ENCODE assay signal across 22 cellular contexts in the genomic region with DNA sequence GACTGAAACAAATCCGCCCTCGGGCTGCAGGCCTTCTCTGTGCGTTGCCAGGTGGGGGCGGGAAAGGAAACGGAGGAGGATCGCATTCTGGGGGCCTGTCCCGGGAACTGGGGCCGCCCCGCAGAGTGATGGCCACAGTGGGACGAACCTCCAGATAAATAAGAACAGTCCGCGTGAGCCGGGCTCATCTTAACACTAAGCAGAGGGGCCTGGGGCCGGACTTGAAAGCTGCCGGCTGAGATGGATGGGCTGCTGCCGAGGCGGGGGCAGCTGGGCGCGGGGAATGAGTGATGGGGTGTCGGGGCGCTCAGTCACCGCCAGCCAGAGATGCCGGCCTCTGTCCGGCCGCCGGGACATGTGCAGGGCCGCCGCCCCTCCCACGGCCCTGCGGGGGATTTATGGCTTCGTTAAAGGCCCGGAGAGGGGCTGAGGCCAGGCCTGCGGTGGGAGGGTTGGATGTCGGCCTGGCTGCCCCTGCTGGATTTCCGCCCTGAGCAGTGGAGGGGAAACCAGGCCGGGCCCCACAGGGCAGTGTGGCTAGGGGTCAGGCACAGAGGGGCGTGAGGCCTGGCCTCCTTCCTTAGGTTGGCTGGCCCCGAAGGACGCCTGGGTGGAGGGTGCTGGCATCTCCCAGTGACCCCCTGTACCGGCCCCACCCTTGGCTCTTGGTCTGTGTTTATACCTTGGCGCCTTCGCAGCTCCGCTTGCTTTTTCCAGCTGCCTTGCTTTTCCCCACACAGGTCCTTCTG. TPM values are rescaled to one million over a fixed set of nuclear protein-coding genes. Genes with fewer than 3 reads are reported as not detected.
DNase-seq lines count a peak whose midpoint lies in the region; ATAC-seq and TF ChIP-seq lines count a peak whose summit lies in the region.
"Had no signal": no experiment of that assay in that cellular context is flagged by ENCODE, and none has a peak within 500 bp of the region (broad histone marks: within the 10 kb centered on the region; RNA-seq: fewer than 3 reads in every experiment).

No MANE protein-coding gene starts in this region.

- H3K9me3 ChIP-seq in left ventricle myocardium inferior (replicated peaks), result no peaks in the 10 kb centered on the region
- H3K9me3 ChIP-seq in tibial nerve, result no peaks in the 10 kb centered on the region
- H3K9me3 ChIP-seq in CD4-positive, alpha-beta memory T cell (ENCODE audit: control insufficient read depth in 1 of 2, low read length in 2 of 2), result no peaks in the 10 kb centered on the region
- H3K9me3 ChIP-seq: HAP-1, transverse colon had no signal

- H3K4me1 ChIP-seq in left ventricle myocardium inferior (peaks cover 25% of the 10 kb centered on the region), tibial nerve (peaks cover 0 to 27% (median 0%) of the 10 kb centered on the region in 4 donors)
- no peaks in the 10 kb centered on the region for H3K4me1 ChIP-seq in CD4-positive, alpha-beta memory T cell (ENCODE audit: insufficient read depth, low read length)
- H3K4me1 ChIP-seq: HAP-1 had no signal

- no peak for TF ChIP-seq EP300 in tibial nerve (IDR thresholded peaks at IDR 0.05)

- peaks cover 11% of the 10 kb centered on the region for H3K4me1 Mint-ChIP-seq in WTC11
- H3K4me1 Mint-ChIP-seq in nephron progenitor cell, result peaks cover 86% of the 10 kb centered on the region
- H3K4me1 Mint-ChIP-seq in CD4-positive, alpha-beta memory T cell, result peaks cover 0 to 7% (median 1%) of the 10 kb centered on the region in 4 donors

- intact Hi-C loops in left ventricle myocardium inferior (cut with micrococcal nuclease), result no loop called here
- intact Hi-C loops in CD4-positive, alpha-beta memory T cell (cut with micrococcal nuclease), result no loop called here

- H3K27me3 ChIP-seq in left ventricle myocardium inferior (ENCODE audit: low read depth), result peaks cover 4% of the 10 kb centered on the region
- peaks cover 0 to 8% of the 10 kb centered on the region in 2 donors for H3K27me3 ChIP-seq in tibial nerve
- H3K27me3 ChIP-seq in CD4-positive, alpha-beta memory T cell (ENCODE audit: insufficient read depth, low read length), result no peaks in the 10 kb centered on the region
- H3K27me3 ChIP-seq: transverse colon had no signal

- no peaks in the 10 kb centered on the region for H3K9me3 Mint-ChIP-seq in WTC11
- H3K9me3 Mint-ChIP-seq in nephron progenitor cell, result no peaks in the 10 kb centered on the region
- no peaks in the 10 kb centered on the region for H3K9me3 Mint-ChIP-seq in CD4-positive, alpha-beta memory T cell
- H3K9me3 Mint-ChIP-seq: activated CD4-positive, alpha-beta T cell treated with anti-CD3 and anti-CD28 coated beads, Interleukin-2, amount 10 ng/mL, durations not matched to agents 7 days and 5 days; dendritic cell treated with granulocyte-macrophage colony-stimulating factor and Interleukin-4, amounts not matched to agents 40 ng/mL and 50 ng/mL, for 4 days; stimulated activated naive B cell treated with anti-CD40 and anti-IgM and Interleukin-4, amounts not matched to agents 10 μg/mL and 1 μg/mL and 100 μg/mL, for 72 hours had no signal

- H3K27ac ChIP-seq in left ventricle myocardium inferior (replicated peaks) (peak overlapping the region; percentile 60), tibial nerve (peak overlapping the region in 2 of 4 donors; percentile 38 to 60)
- H3K27ac ChIP-seq in CD4-positive, alpha-beta memory T cell (ENCODE audit: low read depth, low read length), result no peak overlapping the region
- H3K27ac ChIP-seq: PC-9 had no signal

- H3K27me3 Mint-ChIP-seq in WTC11 (ENCODE audit: low read depth) (peaks cover 4% of the 10 kb centered on the region; the same call in 1 of the 2 replicates), nephron progenitor cell (ENCODE audit: low read depth, poor library complexity) (peaks cover 24% of the 10 kb centered on the region)
- peaks cover 9 to 29% of the 10 kb centered on the region in 2 donors for H3K27me3 Mint-ChIP-seq in CD4-positive, alpha-beta memory T cell

- TF ChIP-seq CTCF in WTC11 (IDR thresholded peaks at IDR 0.05), result no peak
- TF ChIP-seq CTCF in left ventricle myocardium inferior (IDR thresholded peaks at IDR 0.05; ENCODE audit: borderline replicate concordance), result no peak
- TF ChIP-seq CTCF in nephron progenitor cell (IDR thresholded peaks at IDR 0.05), result no peak
- no peak for TF ChIP-seq CTCF in tibial nerve (IDR thresholded peaks at IDR 0.05)

- POLR2A ChIA-PET in WTC11 (lab: Charles Lee), result no interaction called here
- POLR2A ChIA-PET in CD4-positive, alpha-beta memory T cell (lab: Charles Lee; ENCODE audit: partially characterized antibody), result no interaction called here

- 24 to 36% methylated on average over 32 to 43 of the region's 43 CpGs for WGBS in tibial nerve, 2 donors

- no peak overlapping the region for H3K27ac Mint-ChIP-seq in WTC11
- H3K27ac Mint-ChIP-seq in nephron progenitor cell, result peak overlapping the region; percentile 86
- H3K27ac Mint-ChIP-seq in CD4-positive, alpha-beta memory T cell, result no peak overlapping the region
- H3K27ac Mint-ChIP-seq: activated CD4-positive, alpha-beta T cell treated with anti-CD3 and anti-CD28 coated beads, Interleukin-2, amount 10 ng/mL, durations not matched to agents 7 days and 5 days; dendritic cell treated with granulocyte-macrophage colony-stimulating factor and Interleukin-4, amounts not matched to agents 40 ng/mL and 50 ng/mL, for 4 days; stimulated activated naive B cell treated with anti-CD40 and anti-IgM and Interleukin-4, amounts not matched to agents 10 μg/mL and 1 μg/mL and 100 μg/mL, for 72 hours had no signal

- CTCF ChIA-PET in WTC11 (lab: Charles Lee), result no interaction called here
- CTCF ChIA-PET in CD4-positive, alpha-beta memory T cell (lab: Charles Lee; ENCODE audit: partially characterized antibody), result no interaction called here

- H3K4me3 ChIP-seq in left ventricle myocardium inferior (peak overlapping the region; percentile 37), tibial nerve (no peak overlapping the region)
- H3K4me3 ChIP-seq in CD4-positive, alpha-beta memory T cell (ENCODE audit: low read length in 2 of 2), result no peak overlapping the region
- H3K4me3 ChIP-seq: HAP-1, PC-9, transverse colon had no signal

- H3K4me3 Mint-ChIP-seq in WTC11 (no peak overlapping the region), nephron progenitor cell (no peak overlapping the region)
- H3K4me3 Mint-ChIP-seq in CD4-positive, alpha-beta memory T cell, result no peak overlapping the region
- H3K4me3 Mint-ChIP-seq: activated CD4-positive, alpha-beta T cell treated with anti-CD3 and anti-CD28 coated beads, Interleukin-2, amount 10 ng/mL, durations not matched to agents 7 days and 5 days; dendritic cell treated with granulocyte-macrophage colony-stimulating factor and Interleukin-4, amounts not matched to agents 40 ng/mL and 50 ng/mL, for 4 days; stimulated activated naive B cell treated with anti-CD40 and anti-IgM and Interleukin-4, amounts not matched to agents 10 μg/mL and 1 μg/mL and 100 μg/mL, for 72 hours had no signal

- TF ChIP-seq POLR2A in tibial nerve (IDR thresholded peaks at IDR 0.05), result no peak

- DNase-seq in WTC11 (ENCODE audit: low spot score), result no peak
- DNase-seq in left ventricle myocardium inferior, result peak; percentile 35
- peak; percentile 90 for DNase-seq in nephron progenitor cell
- peak; percentile 17 to 28 for DNase-seq in tibial nerve (ENCODE audit: low spot score in 2 of 2)
- no peak for DNase-seq in CD4-positive, alpha-beta memory T cell
- DNase-seq in activated T-cell treated with anti-CD3 and anti-CD28 coated beads for 4 hours, result no peak
- DNase-seq in cerebellum (ENCODE audit: low spot score), result no peak
- DNase-seq: activated CD4-positive, alpha-beta T cell treated with anti-CD3 and anti-CD28 coated beads, Interleukin-2, amount 10 ng/mL, durations not matched to agents 7 days and 5 days; activated CD8-positive, alpha-beta memory T cell treated with anti-CD3 and anti-CD28 coated beads, Interleukin-2, amount 50 U/mL, for 48 hours; activated effector memory CD4-positive, alpha-beta T cell treated with Interleukin-2 at 50 U/mL for 16 hours; Karpas-422; NCI-H1092; NCI-H2029 treated with DMSO at 0.1 percent for 48 hours; NCI-H345; occipital lobe; PC-9; stimulated activated naive B cell treated with anti-CD40 and anti-IgM and Interleukin-4, amounts not matched to agents 10 μg/mL and 1 μg/mL and 100 μg/mL, for 72 hours; T-helper 2 cell; transverse colon had no signal

- ATAC-seq in WTC11 (peak; percentile 38), GM18868 (IDR thresholded peaks at IDR 0.05; ENCODE audit: unreplicated experiment) (no peak)
- ATAC-seq: stimulated activated naive B cell treated with anti-CD40 and anti-IgM and Interleukin-4, amounts not matched to agents 10 μg/mL and 1 μg/mL and 100 μg/mL, for 72 hours had no signal

- H3K36me3 Mint-ChIP-seq in WTC11 (no peaks in the 10 kb centered on the region), nephron progenitor cell (ENCODE audit: low read depth) (no peaks in the 10 kb centered on the region)
- no peaks in the 10 kb centered on the region for H3K36me3 Mint-ChIP-seq in CD4-positive, alpha-beta memory T cell
- H3K36me3 Mint-ChIP-seq: stimulated activated naive B cell treated with anti-CD40 and anti-IgM and Interleukin-4, amounts not matched to agents 10 μg/mL and 1 μg/mL and 100 μg/mL, for 72 hours had no signal

- no peaks in the 10 kb centered on the region for H3K36me3 ChIP-seq in left ventricle myocardium inferior
- H3K36me3 ChIP-seq in tibial nerve, result no peaks in the 10 kb centered on the region
- H3K36me3 ChIP-seq in CD4-positive, alpha-beta memory T cell (ENCODE audit: insufficient read depth, low read length), result no peaks in the 10 kb centered on the region
- H3K36me3 ChIP-seq: HAP-1, transverse colon had no signal

TF ChIP-seq in WTC11, 78 proteins besides CTCF, POLR2A, EP300 and RAD21 (continues in another document):
- TF ChIP-seq, protein P1, sequence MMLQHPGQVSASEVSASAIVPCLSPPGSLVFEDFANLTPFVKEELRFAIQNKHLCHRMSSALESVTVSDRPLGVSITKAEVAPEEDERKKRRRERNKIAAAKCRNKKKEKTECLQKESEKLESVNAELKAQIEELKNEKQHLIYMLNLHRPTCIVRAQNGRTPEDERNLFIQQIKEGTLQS (CRISPR knock-in tag; conservative IDR thresholded peaks at IDR 0.05), result no peak
- TF ChIP-seq, protein P2, sequence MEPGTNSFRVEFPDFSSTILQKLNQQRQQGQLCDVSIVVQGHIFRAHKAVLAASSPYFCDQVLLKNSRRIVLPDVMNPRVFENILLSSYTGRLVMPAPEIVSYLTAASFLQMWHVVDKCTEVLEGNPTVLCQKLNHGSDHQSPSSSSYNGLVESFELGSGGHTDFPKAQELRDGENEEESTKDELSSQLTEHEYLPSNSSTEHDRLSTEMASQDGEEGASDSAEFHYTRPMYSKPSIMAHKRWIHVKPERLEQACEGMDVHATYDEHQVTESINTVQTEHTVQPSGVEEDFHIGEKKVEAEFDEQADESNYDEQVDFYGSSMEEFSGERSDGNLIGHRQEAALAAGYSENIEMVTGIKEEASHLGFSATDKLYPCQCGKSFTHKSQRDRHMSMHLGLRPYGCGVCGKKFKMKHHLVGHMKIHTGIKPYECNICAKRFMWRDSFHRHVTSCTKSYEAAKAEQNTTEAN (CRISPR knock-in tag; IDR thresholded peaks at IDR 0.05), result no peak

RNA-seq across cellular contexts. Expression of a gene that starts 45.3 kb away (rescaled TPM):
- total RNA-seq in WTC11 (2021) (15.5 to 19.8 TPM (median 19.3 TPM) in 3 replicates), left ventricle myocardium inferior (49.6 TPM), tibial nerve (10 to 100 TPM; 27.9 to 49.4 (median 43.4) TPM), cerebellum (6.4 TPM)
- total RNA-seq in CD4-positive, alpha-beta memory T cell, result 100 to 1,000 TPM; 130 to 133 TPM
- polyA plus RNA-seq in CD4-positive, alpha-beta memory T cell, result 100 to 1,000 TPM; 250 to 260 TPM

Comparison
In these comparisons a context has a peak if more than half of its experiments do, and no peak if none do; other contexts are left out.
1. DNase-seq: peak in left ventricle myocardium inferior (single experiment), nephron progenitor cell (single experiment) and tibial nerve (2 of 2); none in WTC11 (single experiment), CD4-positive, alpha-beta memory T cell (0 of 5), activated T-cell treated with anti-CD3 and anti-CD28 coated beads for 4 hours (single experiment) and cerebellum (single experiment).